Comparison of ENCODE assay signal across 1 cellular context in the genomic region with DNA sequence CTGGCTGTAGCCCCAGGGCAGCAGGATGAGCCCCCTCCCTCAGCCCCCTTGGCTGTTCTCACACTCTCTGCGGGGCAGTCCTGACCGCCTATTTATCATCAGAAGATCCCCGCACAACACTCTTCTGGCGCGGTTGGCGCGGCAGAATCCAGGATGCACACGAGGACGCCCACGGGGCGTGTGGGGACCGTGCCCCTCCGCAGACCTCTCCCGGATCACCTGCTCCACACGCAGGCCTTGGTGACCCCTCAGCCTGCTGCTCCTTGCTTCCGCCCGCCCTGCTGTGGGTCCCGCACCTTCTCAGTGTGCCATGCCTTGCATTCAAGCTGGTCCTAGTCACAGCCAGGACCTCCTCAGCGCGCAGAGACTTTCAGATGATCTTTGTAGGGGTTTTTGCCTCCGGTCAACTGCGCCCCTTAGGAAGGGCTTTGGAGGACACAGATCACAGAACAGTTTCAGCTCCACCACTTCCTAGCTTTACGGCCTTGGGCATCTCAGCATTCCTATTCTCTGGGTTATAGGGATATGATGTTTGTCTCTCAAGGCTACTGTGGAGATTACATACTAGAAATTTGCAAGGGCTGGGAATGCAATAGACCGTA.
TF ChIP-seq lines count a peak whose summit lies in the region.

No MANE protein-coding gene starts in this region.

TF ChIP-seq in SK-N-SH, 30 proteins besides CTCF, POLR2A, EP300 and RAD21 (continued from another document):
- TF ChIP-seq, protein P1, sequence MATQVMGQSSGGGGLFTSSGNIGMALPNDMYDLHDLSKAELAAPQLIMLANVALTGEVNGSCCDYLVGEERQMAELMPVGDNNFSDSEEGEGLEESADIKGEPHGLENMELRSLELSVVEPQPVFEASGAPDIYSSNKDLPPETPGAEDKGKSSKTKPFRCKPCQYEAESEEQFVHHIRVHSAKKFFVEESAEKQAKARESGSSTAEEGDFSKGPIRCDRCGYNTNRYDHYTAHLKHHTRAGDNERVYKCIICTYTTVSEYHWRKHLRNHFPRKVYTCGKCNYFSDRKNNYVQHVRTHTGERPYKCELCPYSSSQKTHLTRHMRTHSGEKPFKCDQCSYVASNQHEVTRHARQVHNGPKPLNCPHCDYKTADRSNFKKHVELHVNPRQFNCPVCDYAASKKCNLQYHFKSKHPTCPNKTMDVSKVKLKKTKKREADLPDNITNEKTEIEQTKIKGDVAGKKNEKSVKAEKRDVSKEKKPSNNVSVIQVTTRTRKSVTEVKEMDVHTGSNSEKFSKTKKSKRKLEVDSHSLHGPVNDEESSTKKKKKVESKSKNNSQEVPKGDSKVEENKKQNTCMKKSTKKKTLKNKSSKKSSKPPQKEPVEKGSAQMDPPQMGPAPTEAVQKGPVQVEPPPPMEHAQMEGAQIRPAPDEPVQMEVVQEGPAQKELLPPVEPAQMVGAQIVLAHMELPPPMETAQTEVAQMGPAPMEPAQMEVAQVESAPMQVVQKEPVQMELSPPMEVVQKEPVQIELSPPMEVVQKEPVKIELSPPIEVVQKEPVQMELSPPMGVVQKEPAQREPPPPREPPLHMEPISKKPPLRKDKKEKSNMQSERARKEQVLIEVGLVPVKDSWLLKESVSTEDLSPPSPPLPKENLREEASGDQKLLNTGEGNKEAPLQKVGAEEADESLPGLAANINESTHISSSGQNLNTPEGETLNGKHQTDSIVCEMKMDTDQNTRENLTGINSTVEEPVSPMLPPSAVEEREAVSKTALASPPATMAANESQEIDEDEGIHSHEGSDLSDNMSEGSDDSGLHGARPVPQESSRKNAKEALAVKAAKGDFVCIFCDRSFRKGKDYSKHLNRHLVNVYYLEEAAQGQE (IDR thresholded peaks at IDR 0.05; ENCODE audit: low read depth, low read length) = no peak
- TF ChIP-seq TAF1 (IDR thresholded peaks at IDR 0.05; ENCODE audit: borderline replicate concordance, low read depth, low read length) = no peak
- no peak for TF ChIP-seq SIN3A (IDR thresholded peaks at IDR 0.05; ENCODE audit: borderline replicate concordance, low read depth, low read length)
- no peak for TF ChIP-seq FOXM1 (IDR thresholded peaks at IDR 0.05; ENCODE audit: low read depth)
- TF ChIP-seq, protein P2, sequence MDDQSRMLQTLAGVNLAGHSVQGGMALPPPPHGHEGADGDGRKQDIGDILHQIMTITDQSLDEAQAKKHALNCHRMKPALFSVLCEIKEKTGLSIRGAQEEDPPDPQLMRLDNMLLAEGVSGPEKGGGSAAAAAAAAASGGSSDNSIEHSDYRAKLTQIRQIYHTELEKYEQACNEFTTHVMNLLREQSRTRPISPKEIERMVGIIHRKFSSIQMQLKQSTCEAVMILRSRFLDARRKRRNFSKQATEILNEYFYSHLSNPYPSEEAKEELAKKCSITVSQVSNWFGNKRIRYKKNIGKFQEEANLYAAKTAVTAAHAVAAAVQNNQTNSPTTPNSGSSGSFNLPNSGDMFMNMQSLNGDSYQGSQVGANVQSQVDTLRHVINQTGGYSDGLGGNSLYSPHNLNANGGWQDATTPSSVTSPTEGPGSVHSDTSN (IDR thresholded peaks at IDR 0.05) = no peak
- TF ChIP-seq TEAD4 (IDR thresholded peaks at IDR 0.05; ENCODE audit: borderline replicate concordance, insufficient read depth) = no peak
- no peak for TF ChIP-seq FOXJ3 (CRISPR knock-in tag; IDR thresholded peaks at IDR 0.05)
